ENCODE assay signal across 15 cellular contexts in the genomic region with DNA sequence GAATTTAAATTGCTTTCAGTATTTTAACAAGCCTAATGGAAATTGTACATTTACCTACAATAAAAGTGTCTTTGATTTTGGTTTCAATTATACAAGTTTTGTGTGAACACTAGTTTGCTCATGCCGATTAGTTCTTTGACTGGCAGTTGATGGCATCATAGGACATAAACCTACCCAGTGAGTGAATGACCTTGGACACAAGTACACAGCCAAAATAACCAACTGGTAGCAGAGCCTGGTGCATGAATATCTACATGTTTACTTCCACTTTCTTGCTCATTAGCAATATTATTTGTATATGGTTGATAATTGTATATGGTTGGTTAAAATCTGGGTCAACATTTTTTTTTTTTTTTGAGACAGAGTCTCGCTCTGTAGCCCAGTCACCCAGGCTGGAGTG. TPM values are rescaled to one million over a fixed set of nuclear protein-coding genes. Genes with fewer than 3 reads are reported as not detected.
A peak's percentile ranks its signal among the peaks of the same experiment; 100 is the strongest.
DNase-seq lines count a peak whose midpoint lies in the region; ATAC-seq, FAIRE-seq and TF ChIP-seq lines count a peak whose summit lies in the region.
"Had no signal": no experiment of that assay in that cellular context is flagged by ENCODE, and none has a peak within 500 bp of the region (broad histone marks: within the 10 kb centered on the region; RNA-seq: fewer than 3 reads in every experiment).

No MANE protein-coding gene starts in this region.

- POLR2A ChIA-PET in GM12878 (lab: Charles Lee): interaction anchor here (0.5 to 3.6 kb wide), 13 partner anchors 10 to 226 kb away, joined by 3 to 65 read pairs (median 8); a partner anchor contains a TSS

- H3K36me3 ChIP-seq in GM12878 (ENCODE audit: control insufficient read depth in 2 of 2, insufficient read depth in 2 of 2, low read length in 1 of 2): peaks cover 0 to 3% of the 10 kb centered on the region in 2 experiments; a peak in 2 of 4 replicates
- H3K36me3 ChIP-seq in suprapubic skin: no peaks in the 10 kb centered on the region
- H3K36me3 ChIP-seq: vagina had no signal

- RAD21 ChIA-PET in GM12878 (lab: Charles Lee; ENCODE audit: unreplicated experiment): interaction anchor here (0.5 to 6.4 kb wide), 18 partner anchors 13 to 179 kb away, joined by 3 to 134 read pairs (median 7); a partner anchor contains a TSS

- FAIRE-seq in GM12878 (lab: Jason Lieb, UNC): no peak
- FAIRE-seq: islet of Langerhans had no signal

- H4K20me1 ChIP-seq in GM12878 (ENCODE audit: control insufficient read depth, insufficient read depth): no peaks in the 10 kb centered on the region

- peaks cover 57% of the 10 kb centered on the region for H3K79me2 ChIP-seq in GM12878 (ENCODE audit: control insufficient read depth, insufficient read depth, low read length)

- 42% methylated on average over 2 of the region's 2 CpGs for WGBS in GM12878 (ENCODE audit: insufficient coverage, insufficient replicate concordance, low lambda C conversion rate, missing lambda C conversion rate)
- whole genome bisulfite sequencing in suprapubic skin: 91% methylated on average over 2 of the region's 2 CpGs

- TF ChIP-seq POLR2A in GM12878 (IDR thresholded peaks at IDR 0.05; ENCODE audit: low read depth, low read length) (no peak), suprapubic skin (IDR thresholded peaks at IDR 0.05) (no peak)

- H3K27ac ChIP-seq in GM12878 (ENCODE audit: control insufficient read depth, insufficient read depth) (peak overlapping the region; percentile 98), suprapubic skin (peak overlapping the region; percentile 50)
- H3K27ac ChIP-seq: vagina had no signal

- H3K36me3 Mint-ChIP-seq in activated naive CD4-positive, alpha-beta T cell treated with anti-CD3 and anti-CD28 coated beads, Interleukin-2, amount 50 U/mL, for 72 hours: peaks cover 0 to 14% of the 10 kb centered on the region in 2 donors

- ATAC-seq in activated naive CD4-positive, alpha-beta T cell treated with anti-CD3 and anti-CD28 coated beads, Interleukin-2, amount 50 U/mL, for 72 hours: no peak
- ATAC-seq in HG03439 (IDR thresholded peaks at IDR 0.05; ENCODE audit: unreplicated experiment) (peak; percentile 27), GM12878 (peak; percentile 49), GM21723 (IDR thresholded peaks at IDR 0.05; ENCODE audit: unreplicated experiment) (no peak)

- TF ChIP-seq EP300 in GM12878 (IDR thresholded peaks at IDR 0.05; ENCODE audit: borderline replicate concordance in 1 of 2, control insufficient read depth in 1 of 2, low read depth in 2 of 2, low read length in 2 of 2) (no peak), suprapubic skin (IDR thresholded peaks at IDR 0.05) (no peak)

- H3K27me3 ChIP-seq in GM12878 (replicated peaks in 1 of 2; ENCODE audit: control insufficient read depth in 2 of 2, insufficient read depth in 2 of 2, low read length in 1 of 2): no peaks in the 10 kb centered on the region
- H3K27me3 ChIP-seq in suprapubic skin: no peaks in the 10 kb centered on the region
- H3K27me3 ChIP-seq: vagina had no signal

- CTCF ChIA-PET in GM12878 (lab: Yijun Ruan, JAX): interaction anchor here (0.8 to 4.4 kb wide), 13 partner anchors 9 to 179 kb away, joined by 3 to 47 read pairs (median 8); a partner anchor contains a TSS

- H3K9me3 ChIP-seq in GM12878 (replicated peaks; ENCODE audit: control insufficient read depth, insufficient read depth, low read length) (peaks cover 2% of the 10 kb centered on the region; the same call in 1 of the 3 replicates), suprapubic skin (no peaks in the 10 kb centered on the region)
- H3K9me3 ChIP-seq: vagina had no signal

- H3K4me1 ChIP-seq in GM12878 (ENCODE audit: control insufficient read depth, insufficient read depth, low read length) (peaks cover 29% of the 10 kb centered on the region), suprapubic skin (peaks cover 37% of the 10 kb centered on the region)

- H3K9ac ChIP-seq in GM12878 (ENCODE audit: control insufficient read depth, insufficient read depth, low read length): peak overlapping the region; percentile 63

- SMC1A ChIA-PET in GM12878 (lab: Charles Lee; ENCODE audit: uncharacterized antibody, unreplicated experiment): interaction anchor here (0.7 to 6.1 kb wide), 18 partner anchors 10 to 180 kb away, joined by 3 to 71 read pairs (median 7); a partner anchor contains a TSS

- TF ChIP-seq CTCF in GM12878 (IDR thresholded peaks at IDR 0.05 in 2 of 3, conservative IDR thresholded peaks at IDR 0.05 in 1 of 3; ENCODE audit: control insufficient read depth in 2 of 3, extremely low read depth in 1 of 3, insufficient read depth in 1 of 3, low read depth in 3 of 3, low read length in 3 of 3): no peak
- TF ChIP-seq CTCF in suprapubic skin (IDR thresholded peaks at IDR 0.05): no peak

- in situ Hi-C loops in GM12878 (cut with MboI): no loop called here

- DNase-seq in activated naive CD4-positive, alpha-beta T cell treated with anti-CD3 and anti-CD28 coated beads, Interleukin-2, amount 50 U/mL, for 72 hours (ENCODE audit: low spot score in 2 of 2): no peak
- no peak for DNase-seq in activated naive CD4-positive, alpha-beta T cell treated with Interleukin-2 at 50 U/mL for 16 hours
- DNase-seq in GM12878 (ENCODE audit: low read depth, low spot score) (no peak), suprapubic skin (ENCODE audit: low spot score in 2 of 2) (no peak), iPS-NIHi11 (ENCODE audit: low spot score) (no peak), cerebellar cortex (ENCODE audit: low spot score) (no peak)
- DNase-seq: activated CD4-positive, alpha-beta memory T cell treated with anti-CD3 and anti-CD28 coated beads for 36 hours; HCEC 1CT; NCI-H2029 had no signal

- intact Hi-C loops in GM12878 (cut with micrococcal nuclease; ENCODE audit: unreplicated experiment): no loop called here

- H3K4me2 ChIP-seq in GM12878 (ENCODE audit: control insufficient read depth, insufficient read depth): peak overlapping the region; percentile 92

- H3K4me3 ChIP-seq in GM12878: peak overlapping the region; percentile 70
- H3K4me3 ChIP-seq in suprapubic skin: no peak overlapping the region
- H3K4me3 ChIP-seq: smooth muscle cell, vagina had no signal

- no peaks in the 10 kb centered on the region for H3K9me3 Mint-ChIP-seq in activated naive CD4-positive, alpha-beta T cell treated with anti-CD3 and anti-CD28 coated beads, Interleukin-2, amount 50 U/mL, for 72 hours
- H3K9me3 Mint-ChIP-seq: activated CD4-positive, alpha-beta memory T cell treated with anti-CD3 and anti-CD28 coated beads for 36 hours; activated naive CD4-positive, alpha-beta T cell treated with anti-CD3 and anti-CD28 coated beads, Interleukin-2, amount 50 U/mL, for 24 hours had no signal

- peak overlapping the region; percentile 31 to 50 for H3K27ac Mint-ChIP-seq in activated naive CD4-positive, alpha-beta T cell treated with anti-CD3 and anti-CD28 coated beads, Interleukin-2, amount 50 U/mL, for 72 hours

- no TSS peak for BruUV-seq in GM12878 (replicated peaks; lab: Mats Ljungman, UMichigan)

- TF ChIP-seq RAD21 in GM12878 (IDR thresholded peaks at IDR 0.05; ENCODE audit: insufficient read depth, low read depth, low read length): no peak

- no peak overlapping the region; the same call in 1 of the 2 replicates for H2AFZ ChIP-seq in GM12878 (ENCODE audit: control insufficient read depth, low read depth, low read length)

TF ChIP-seq in GM12878, 131 proteins besides CTCF, POLR2A, EP300 and RAD21 (continues in another document):
- no peak for TF ChIP-seq ZNF384 (IDR thresholded peaks at IDR 0.05; ENCODE audit: borderline replicate concordance, low read depth, low read length)

RNA-seq across cellular contexts. Expression of a gene that starts 37.8 kb away (rescaled TPM):
- total RNA-seq in activated naive CD4-positive, alpha-beta T cell treated with anti-CD3 and anti-CD28 coated beads, Interleukin-2, amount 50 U/mL, for 72 hours: 10 to 100 TPM; 75.8 to 88.8 TPM
- 113 and 116 TPM in 2 replicates for total RNA-seq in GM12878 (2013; cell fraction: nucleolus; rRNA removed)
- 21.6 and 24.0 TPM in 2 replicates for total RNA-seq in GM12878 (2014; rRNA removed)
- total RNA-seq in GM12878 (2014; rRNA removed; fragmentation: Illumina TruSeq; extraction: Trizol): 24.9 and 26.0 TPM in 2 replicates
- 55.9 and 57.7 TPM in 2 replicates for total RNA-seq in GM12878 (2021)
- 36.6 TPM for polyA plus RNA-seq in GM12878 (2011; ENCODE audit: low read depth)
- polyA plus RNA-seq in GM12878 (2011; rRNA removed): 36.3 and 39.3 TPM in 2 replicates
- polyA plus RNA-seq in GM12878 (2011; cell fraction: cytosol; rRNA removed): 40.8 and 42.5 TPM in 2 replicates
- 68.6 and 72.6 TPM in 2 replicates for polyA plus RNA-seq in GM12878 (2011; cell fraction: nucleus; rRNA removed)
- polyA plus RNA-seq in GM12878 (2012): 45.2 and 48.9 TPM in 2 replicates
- polyA plus RNA-seq in GM12878 (2014; fragmentation: Illumina TruSeq; extraction: Trizol): 29.1 and 37.0 TPM in 2 replicates
- 1 to 10 TPM; 8.6 to 9.9 TPM for polyA plus RNA-seq in GM12878 (2014; fragmentation: Nextera tagmentation; extraction: Ambion mirVana)
- 26.7 and 31.0 TPM in 2 replicates for polyA plus RNA-seq in GM12878 (2014; rRNA removed)
- 10 to 100 TPM; 31.8 to 36.8 TPM for polyA plus RNA-seq in GM12878 (2016; fragmentation: Nextera tagmentation; extraction: Ambion mirVana)
- polyA minus RNA-seq in GM12878 (2011; rRNA and poly(A)+ RNA removed): 143 and 245 TPM in 2 replicates
- polyA minus RNA-seq in GM12878 (2011; cell fraction: cytosol; rRNA and poly(A)+ RNA removed): 25.1 and 38.3 TPM in 2 replicates
- 42.4 and 62.3 TPM in 2 replicates for polyA minus RNA-seq in GM12878 (2011; cell fraction: nucleus; rRNA and poly(A)+ RNA removed)
- 10 to 100 TPM; 58.4 to 70.2 (median 60.9) TPM for total RNA-seq in suprapubic skin

RNA-seq across cellular contexts. Expression of a gene that starts 52.6 kb away (rescaled TPM):
- 100 to 1,000 TPM; 109 to 154 TPM for total RNA-seq in activated naive CD4-positive, alpha-beta T cell treated with anti-CD3 and anti-CD28 coated beads, Interleukin-2, amount 50 U/mL, for 72 hours
- total RNA-seq in GM12878 (2013; cell fraction: nucleolus; rRNA removed): 35.7 and 37.8 TPM in 2 replicates
- total RNA-seq in GM12878 (2014; rRNA removed) (56.2 and 64.7 TPM in 2 replicates), GM12878 (2014; rRNA removed; fragmentation: Illumina TruSeq; extraction: Trizol) (47.7 and 48.8 TPM in 2 replicates), GM12878 (2021) (128 and 137 TPM in 2 replicates), suprapubic skin (10 to 100 TPM; 36.6 to 47.3 (median 39.3) TPM)
- polyA plus RNA-seq in GM12878 (2011; ENCODE audit: low read depth): 51.6 TPM
- polyA plus RNA-seq in GM12878 (2011; rRNA removed) (45.0 and 121 TPM in 2 replicates), GM12878 (2014; fragmentation: Illumina TruSeq; extraction: Trizol) (51.4 and 98.2 TPM in 2 replicates), GM12878 (2014; fragmentation: Nextera tagmentation; extraction: Ambion mirVana) (10 to 100 TPM; 16.0 to 42.0 TPM), GM12878 (2014; rRNA removed) (172 and 192 TPM in 2 replicates), GM12878 (2016; fragmentation: Nextera tagmentation; extraction: Ambion mirVana) (100 to 1,000 TPM in 1 of 2 experiments, 10 to 100 TPM in 1; 91.4 to 109 TPM)
- polyA plus RNA-seq in GM12878 (2011; cell fraction: cytosol; rRNA removed): 237 and 296 TPM in 2 replicates
- 108 and 111 TPM in 2 replicates for polyA plus RNA-seq in GM12878 (2011; cell fraction: nucleus; rRNA removed)
- polyA plus RNA-seq in GM12878 (2012): 103 and 132 TPM in 2 replicates
- polyA minus RNA-seq in GM12878 (2011; rRNA and poly(A)+ RNA removed): 171 and 213 TPM in 2 replicates
- polyA minus RNA-seq in GM12878 (2011; cell fraction: cytosol; rRNA and poly(A)+ RNA removed): 95.8 and 106 TPM in 2 replicates
- polyA minus RNA-seq in GM12878 (2011; cell fraction: nucleus; rRNA and poly(A)+ RNA removed): 45.0 and 71.6 TPM in 2 replicates

Comparison
In these comparisons a context has a peak if more than half of its experiments do, and no peak if none do; other contexts are left out.
1. ATAC-seq: peak in HG03439 (single experiment) and GM12878 (single experiment); none in activated naive CD4-positive, alpha-beta T cell treated with anti-CD3 and anti-CD28 coated beads, Interleukin-2, amount 50 U/mL, for 72 hours (0 of 2) and GM21723 (single experiment).